In the genomic region with DNA sequence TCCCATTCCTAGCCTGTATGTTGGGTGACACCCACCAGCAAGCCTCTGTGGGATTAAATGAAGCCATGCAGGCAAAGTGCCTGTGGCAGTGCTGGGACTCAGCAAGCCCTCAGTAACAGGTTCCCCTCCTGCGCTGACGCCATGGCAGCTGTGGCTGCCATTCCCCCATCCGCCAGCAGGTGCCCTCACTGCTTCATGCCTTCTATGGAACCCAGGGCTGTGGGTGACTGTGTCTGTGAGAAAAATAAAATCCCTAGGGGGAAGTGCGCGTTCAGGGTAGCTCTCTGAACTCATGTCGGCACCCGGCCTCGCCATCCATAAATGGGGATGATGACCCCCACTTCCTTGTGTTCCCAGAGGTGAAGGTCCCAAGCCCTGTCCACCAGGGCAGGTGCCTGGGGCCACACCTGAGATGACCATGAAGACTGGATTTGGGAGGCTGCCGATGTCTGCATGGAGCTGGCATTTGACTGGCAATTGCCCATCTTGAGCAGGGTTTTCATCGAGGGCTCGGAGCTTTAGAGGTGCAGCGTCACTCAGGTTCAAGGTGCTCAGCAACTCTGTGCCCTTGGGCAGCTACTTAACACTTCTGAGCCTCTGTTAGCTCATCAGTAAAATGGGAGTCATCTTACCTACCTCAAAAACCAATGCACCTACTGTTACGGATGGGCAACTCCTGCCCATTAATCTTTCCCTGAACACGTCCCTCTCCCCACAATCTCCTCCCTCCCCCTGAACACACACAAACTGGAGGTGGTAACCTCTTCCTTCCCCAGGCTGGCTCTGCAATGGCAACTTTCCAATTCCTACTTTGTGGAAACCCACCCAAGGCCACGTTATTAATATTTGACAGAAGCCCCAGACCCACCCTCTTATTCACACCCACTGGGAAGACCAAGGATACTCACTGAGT, we compare ENCODE assay signal across 8 cellular contexts. TPM values are rescaled to one million over a fixed set of nuclear protein-coding genes. Genes with fewer than 3 reads are reported as not detected.
DNase-seq lines count a peak whose midpoint lies in the region; ATAC-seq, FAIRE-seq and TF ChIP-seq lines count a peak whose summit lies in the region.

No MANE protein-coding gene starts in this region.

- ATAC-seq in GM18517 (IDR thresholded peaks at IDR 0.05; ENCODE audit: unreplicated experiment) (peak; percentile 85), HG02981 (IDR thresholded peaks at IDR 0.05; ENCODE audit: unreplicated experiment) (peak; percentile 92)

- POLR2A ChIA-PET in AG04450 (lab: Yijun Ruan, JAX) = no interaction called here

- DNase-seq in AG04450 (ENCODE audit: low read depth, low spot score) (peak; percentile 21), NCI-H2029 treated with DMSO at 0.1 percent for 48 hours (lab: John Stamatoyannopoulos, UW) (peak; percentile 6), brain microvascular endothelial cell (peak; percentile 57), keratinocyte (ENCODE audit: low read depth, low spot score) (no peak)
- peak; percentile 88 for DNase-seq in stimulated activated CD4-positive, alpha-beta T cell treated with anti-CD3 and anti-CD28 coated beads, Interleukin-4, amount 100 ng/mL, for 1 hour

- no peak overlapping the region for H3K4me3 ChIP-seq in AG04450 (ENCODE audit: low read depth, low read length)
- no peak overlapping the region for H3K4me3 ChIP-seq in brain microvascular endothelial cell (ENCODE audit: low read depth, low read length)
- no peak overlapping the region for H3K4me3 ChIP-seq in keratinocyte (ENCODE audit: control insufficient read depth in 2 of 3, extremely low read depth in 1 of 3, insufficient read depth in 2 of 3, low read depth in 1 of 3, low read length in 3 of 3)

- no peaks in the 10 kb centered on the region for H3K79me2 ChIP-seq in keratinocyte (ENCODE audit: control insufficient read depth, insufficient read depth, low read length)

- no peak for FAIRE-seq in keratinocyte (lab: Jason Lieb, UNC)

- H3K36me3 ChIP-seq in brain microvascular endothelial cell (replicated peaks) (no peaks in the 10 kb centered on the region), keratinocyte (ENCODE audit: control insufficient read depth in 2 of 2, extremely low read depth in 1 of 2, insufficient read depth in 2 of 2, low read length in 2 of 2) (no peaks in the 10 kb centered on the region)

- TF ChIP-seq CTCF in AG04450 (IDR thresholded peaks at IDR 0.05; ENCODE audit: low read depth, low read length) (peak; percentile 98), VCaP (conservative IDR thresholded peaks at IDR 0.05) (peak; percentile 91), brain microvascular endothelial cell (IDR thresholded peaks at IDR 0.05; ENCODE audit: low read depth, low read length, missing control alignments) (peak; percentile 98), keratinocyte (optimal IDR thresholded peaks at IDR 0.05 in 1 of 3, IDR thresholded peaks at IDR 0.05 in 1 of 3, conservative IDR thresholded peaks at IDR 0.05 in 1 of 3; ENCODE audit: extremely low read depth in 1 of 3, insufficient read depth in 2 of 3, low read length in 3 of 3) (peak; percentile 93 to 97 (median 94))

- CTCF ChIA-PET in AG04450 (lab: Charles Lee) = interaction anchor here (0.6 to 4.0 kb wide), 21 partner anchors 7 to 183 kb away, joined by 3 to 75 read pairs (median 4); no protein-coding TSS in a partner anchor

- H3K4me1 ChIP-seq in keratinocyte (ENCODE audit: control insufficient read depth, extremely low read depth, insufficient read depth, low read length) = no peaks in the 10 kb centered on the region

- no peak overlapping the region for H3K4me2 ChIP-seq in keratinocyte (ENCODE audit: control insufficient read depth, extremely low read depth, insufficient read depth, low read depth, low read length)

- no peaks in the 10 kb centered on the region for H4K20me1 ChIP-seq in keratinocyte (ENCODE audit: control insufficient read depth, extremely low read depth, insufficient read depth, low read length)

- dilution Hi-C loops in keratinocyte (cut with MboI; ENCODE audit: extremely low pct_ligation_motif_present, low sequenced_read_pairs) = no loop called here

- no peaks in the 10 kb centered on the region for H3K9me1 ChIP-seq in keratinocyte (ENCODE audit: control insufficient read depth, extremely low read depth, insufficient read depth, low read length)

- H2AFZ ChIP-seq in keratinocyte (ENCODE audit: control insufficient read depth, low read length) = no peak overlapping the region

- no peak overlapping the region for H3K27ac ChIP-seq in AG04450 (ENCODE audit: low read depth, low read length)
- no peak overlapping the region for H3K27ac ChIP-seq in VCaP
- no peak overlapping the region for H3K27ac ChIP-seq in brain microvascular endothelial cell
- H3K27ac ChIP-seq in keratinocyte (ENCODE audit: control insufficient read depth, insufficient read depth, low read length) = no peak overlapping the region

- in situ Hi-C loops in brain microvascular endothelial cell (cut with HindIII; ENCODE audit: low pct_ligation_motif_present, low sequenced_read_pairs) = no loop called here

- H3K27me3 ChIP-seq in AG04450 (ENCODE audit: control insufficient read depth, insufficient read depth, low read length) (peaks cover 51% of the 10 kb centered on the region), brain microvascular endothelial cell (replicated peaks) (peaks cover 41% of the 10 kb centered on the region), keratinocyte (ENCODE audit: control insufficient read depth, extremely low read depth, insufficient read depth, low read length) (peaks cover 42% of the 10 kb centered on the region)

- H3K9ac ChIP-seq in keratinocyte (ENCODE audit: control insufficient read depth, extremely low read depth, insufficient read depth, low read length) = no peak overlapping the region

- H3K9me3 ChIP-seq in AG04450 (ENCODE audit: control insufficient read depth, insufficient read depth, low read length) (no peaks in the 10 kb centered on the region; the same call in 1 of the 2 replicates), keratinocyte (ENCODE audit: control insufficient read depth, low read depth, low read length) (no peaks in the 10 kb centered on the region)

RNA-seq across cellular contexts. Expression of a gene that starts 2.9 kb away (rescaled TPM):
- not detected in 2 replicates for polyA plus RNA-seq in AG04450 (2011; rRNA removed)
- not detected in 2 replicates for polyA minus RNA-seq in AG04450 (2011; rRNA and poly(A)+ RNA removed)
- not detected in 3 replicates for polyA plus RNA-seq in keratinocyte
- polyA plus RNA-seq in keratinocyte (2011; ENCODE audit: low read depth) = not detected
- not detected in 2 replicates for polyA plus RNA-seq in keratinocyte (2011; cell fraction: cytosol; rRNA removed)
- not detected in 2 replicates for polyA plus RNA-seq in keratinocyte (2011; cell fraction: nucleus; rRNA removed)
- polyA plus RNA-seq in keratinocyte (2012; ENCODE audit: low replicate concordance) = not detected in 2 replicates
- polyA minus RNA-seq in keratinocyte = not detected in 3 replicates
- not detected for polyA minus RNA-seq in keratinocyte (2011; cell fraction: cytosol; rRNA and poly(A)+ RNA removed)
- not detected in 2 replicates for polyA minus RNA-seq in keratinocyte (2011; cell fraction: nucleus; rRNA and poly(A)+ RNA removed)
